In the genomic region with DNA sequence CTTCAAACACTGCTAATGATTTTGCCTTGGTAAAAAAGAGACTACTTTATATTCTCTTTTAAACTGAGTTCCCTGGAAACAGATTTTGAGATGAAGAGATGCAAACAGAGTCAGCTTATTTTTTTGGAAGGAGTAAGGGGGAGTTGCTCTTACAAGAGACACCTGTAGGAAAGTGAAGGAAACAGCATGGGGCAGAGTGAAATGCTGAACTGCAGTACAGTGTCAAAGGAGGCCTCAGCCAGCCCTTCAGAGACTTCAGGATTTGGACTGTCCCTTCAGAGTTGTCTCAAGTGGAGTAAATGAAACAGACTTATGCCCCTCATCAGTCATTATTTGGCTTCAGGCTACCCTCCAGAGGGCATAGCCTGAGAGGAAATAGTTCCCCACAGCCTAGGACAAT, we compare ENCODE assay signal across 1 cellular context.
TF ChIP-seq lines count a peak whose summit lies in the region.

No MANE protein-coding gene starts in this region.

TF ChIP-seq in GM23338, 12 proteins besides CTCF, POLR2A, EP300 and RAD21 (continued from another document):
- TF ChIP-seq, protein P1, sequence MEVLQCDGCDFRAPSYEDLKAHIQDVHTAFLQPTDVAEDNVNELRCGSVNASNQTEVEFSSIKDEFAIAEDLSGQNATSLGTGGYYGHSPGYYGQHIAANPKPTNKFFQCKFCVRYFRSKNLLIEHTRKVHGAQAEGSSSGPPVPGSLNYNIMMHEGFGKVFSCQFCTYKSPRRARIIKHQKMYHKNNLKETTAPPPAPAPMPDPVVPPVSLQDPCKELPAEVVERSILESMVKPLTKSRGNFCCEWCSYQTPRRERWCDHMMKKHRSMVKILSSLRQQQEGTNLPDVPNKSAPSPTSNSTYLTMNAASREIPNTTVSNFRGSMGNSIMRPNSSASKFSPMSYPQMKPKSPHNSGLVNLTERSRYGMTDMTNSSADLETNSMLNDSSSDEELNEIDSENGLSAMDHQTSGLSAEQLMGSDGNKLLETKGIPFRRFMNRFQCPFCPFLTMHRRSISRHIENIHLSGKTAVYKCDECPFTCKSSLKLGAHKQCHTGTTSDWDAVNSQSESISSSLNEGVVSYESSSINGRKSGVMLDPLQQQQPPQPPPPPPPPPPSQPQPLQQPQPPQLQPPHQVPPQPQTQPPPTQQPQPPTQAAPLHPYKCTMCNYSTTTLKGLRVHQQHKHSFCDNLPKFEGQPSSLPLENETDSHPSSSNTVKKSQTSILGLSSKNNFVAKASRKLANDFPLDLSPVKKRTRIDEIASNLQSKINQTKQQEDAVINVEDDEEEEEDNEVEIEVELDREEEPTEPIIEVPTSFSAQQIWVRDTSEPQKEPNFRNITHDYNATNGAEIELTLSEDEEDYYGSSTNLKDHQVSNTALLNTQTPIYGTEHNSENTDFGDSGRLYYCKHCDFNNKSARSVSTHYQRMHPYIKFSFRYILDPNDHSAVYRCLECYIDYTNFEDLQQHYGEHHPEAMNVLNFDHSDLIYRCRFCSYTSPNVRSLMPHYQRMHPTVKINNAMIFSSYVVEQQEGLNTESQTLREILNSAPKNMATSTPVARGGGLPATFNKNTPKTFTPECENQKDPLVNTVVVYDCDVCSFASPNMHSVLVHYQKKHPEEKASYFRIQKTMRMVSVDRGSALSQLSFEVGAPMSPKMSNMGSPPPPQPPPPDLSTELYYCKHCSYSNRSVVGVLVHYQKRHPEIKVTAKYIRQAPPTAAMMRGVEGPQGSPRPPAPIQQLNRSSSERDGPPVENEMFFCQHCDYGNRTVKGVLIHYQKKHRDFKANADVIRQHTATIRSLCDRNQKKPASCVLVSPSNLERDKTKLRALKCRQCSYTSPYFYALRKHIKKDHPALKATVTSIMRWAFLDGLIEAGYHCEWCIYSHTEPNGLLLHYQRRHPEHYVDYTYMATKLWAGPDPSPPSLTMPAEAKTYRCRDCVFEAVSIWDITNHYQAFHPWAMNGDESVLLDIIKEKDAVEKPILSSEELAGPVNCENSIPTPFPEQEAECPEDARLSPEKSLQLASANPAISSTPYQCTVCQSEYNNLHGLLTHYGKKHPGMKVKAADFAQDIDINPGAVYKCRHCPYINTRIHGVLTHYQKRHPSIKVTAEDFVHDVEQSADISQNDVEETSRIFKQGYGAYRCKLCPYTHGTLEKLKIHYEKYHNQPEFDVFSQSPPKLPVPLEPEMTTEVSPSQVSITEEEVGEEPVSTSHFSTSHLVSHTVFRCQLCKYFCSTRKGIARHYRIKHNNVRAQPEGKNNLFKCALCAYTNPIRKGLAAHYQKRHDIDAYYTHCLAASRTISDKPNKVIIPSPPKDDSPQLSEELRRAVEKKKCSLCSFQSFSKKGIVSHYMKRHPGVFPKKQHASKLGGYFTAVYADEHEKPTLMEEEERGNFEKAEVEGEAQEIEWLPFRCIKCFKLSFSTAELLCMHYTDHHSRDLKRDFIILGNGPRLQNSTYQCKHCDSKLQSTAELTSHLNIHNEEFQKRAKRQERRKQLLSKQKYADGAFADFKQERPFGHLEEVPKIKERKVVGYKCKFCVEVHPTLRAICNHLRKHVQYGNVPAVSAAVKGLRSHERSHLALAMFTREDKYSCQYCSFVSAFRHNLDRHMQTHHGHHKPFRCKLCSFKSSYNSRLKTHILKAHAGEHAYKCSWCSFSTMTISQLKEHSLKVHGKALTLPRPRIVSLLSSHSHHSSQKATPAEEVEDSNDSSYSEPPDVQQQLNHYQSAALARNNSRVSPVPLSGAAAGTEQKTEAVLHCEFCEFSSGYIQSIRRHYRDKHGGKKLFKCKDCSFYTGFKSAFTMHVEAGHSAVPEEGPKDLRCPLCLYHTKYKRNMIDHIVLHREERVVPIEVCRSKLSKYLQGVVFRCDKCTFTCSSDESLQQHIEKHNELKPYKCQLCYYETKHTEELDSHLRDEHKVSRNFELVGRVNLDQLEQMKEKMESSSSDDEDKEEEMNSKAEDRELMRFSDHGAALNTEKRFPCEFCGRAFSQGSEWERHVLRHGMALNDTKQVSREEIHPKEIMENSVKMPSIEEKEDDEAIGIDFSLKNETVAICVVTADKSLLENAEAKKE (CRISPR knock-in tag; IDR thresholded peaks at IDR 0.05), result no peak
